Comparison of ENCODE assay signal across 8 cellular contexts in genomic region chr3:71304684-71305083, GRCh38.
DNase-seq lines count a peak whose midpoint lies in the region; ATAC-seq and TF ChIP-seq lines count a peak whose summit lies in the region.

No MANE protein-coding gene starts in this region.

- H3K9me2 ChIP-seq in hepatocyte (replicated peaks; ENCODE audit: insufficient read depth): no peaks in the 10 kb centered on the region

- H2AFZ ChIP-seq in hepatocyte: peak overlapping the region; percentile 63

- 10% methylated on average over 3 of the region's 3 CpGs for WGBS in hepatocyte (ENCODE audit: low lambda C conversion rate, missing lambda C conversion rate)

- peaks cover 4% of the 10 kb centered on the region for H3K27me3 Mint-ChIP-seq in activated naive CD8-positive, alpha-beta T cell treated with anti-CD3 and anti-CD28 coated beads for 36 hours

- peak overlapping the region; percentile 97 for H3K4me3 Mint-ChIP-seq in activated naive CD8-positive, alpha-beta T cell treated with anti-CD3 and anti-CD28 coated beads for 36 hours

- ATAC-seq in HG02571 (IDR thresholded peaks at IDR 0.05; ENCODE audit: unreplicated experiment) (no peak), HG02885 (IDR thresholded peaks at IDR 0.05; ENCODE audit: poor library complexity, unreplicated experiment) (no peak)

- H3K27me3 ChIP-seq in hepatocyte: no peaks in the 10 kb centered on the region
- no peaks in the 10 kb centered on the region for H3K27me3 ChIP-seq in rectal smooth muscle tissue (ENCODE audit: control insufficient read depth, insufficient read depth, low read length)
- H3K27me3 ChIP-seq in WERI-Rb-1 (ENCODE audit: insufficient read depth, low read depth, severe bottlenecking): no peaks in the 10 kb centered on the region

- peaks cover 65% of the 10 kb centered on the region for H3K4me1 Mint-ChIP-seq in activated naive CD8-positive, alpha-beta T cell treated with anti-CD3 and anti-CD28 coated beads for 36 hours

- peak overlapping the region; percentile 100 for H3K27ac Mint-ChIP-seq in activated naive CD8-positive, alpha-beta T cell treated with anti-CD3 and anti-CD28 coated beads for 36 hours

- peak overlapping the region; percentile 77 for H3K4me2 ChIP-seq in hepatocyte

- H3K27ac ChIP-seq in hepatocyte (peak overlapping the region; percentile 93), rectal smooth muscle tissue (ENCODE audit: low read depth, low read length) (peak overlapping the region; percentile 84), WERI-Rb-1 (no peak overlapping the region)

- H3K9me3 Mint-ChIP-seq in activated naive CD8-positive, alpha-beta T cell treated with anti-CD3 and anti-CD28 coated beads for 36 hours: no peaks in the 10 kb centered on the region

- peak; percentile 16 for DNase-seq in NCI-H146 treated with DMSO at 0.1 percent for 48 hours (lab: John Stamatoyannopoulos, UW; ENCODE audit: unreplicated experiment)
- DNase-seq in activated naive CD8-positive, alpha-beta T cell treated with anti-CD3 and anti-CD28 coated beads for 36 hours: no peak
- peak; percentile 63 for DNase-seq in hepatocyte (ENCODE audit: low spot score)
- no peak for DNase-seq in WERI-Rb-1
- DNase-seq in H4 (ENCODE audit: low spot score): no peak

- no peaks in the 10 kb centered on the region for H4K20me1 ChIP-seq in hepatocyte (ENCODE audit: insufficient read depth, poor library complexity, severe bottlenecking)

- H3K4me3 ChIP-seq in hepatocyte: peak overlapping the region; percentile 56
- peak overlapping the region; percentile 61 for H3K4me3 ChIP-seq in rectal smooth muscle tissue (ENCODE audit: low read length)
- H3K4me3 ChIP-seq in WERI-Rb-1 (ENCODE audit: low read depth, low read length): no peak overlapping the region

- H3K36me3 Mint-ChIP-seq in activated naive CD8-positive, alpha-beta T cell treated with anti-CD3 and anti-CD28 coated beads for 36 hours: peaks cover 48% of the 10 kb centered on the region

- H3K9me3 ChIP-seq in hepatocyte (ENCODE audit: low read depth): no peaks in the 10 kb centered on the region
- H3K9me3 ChIP-seq in WERI-Rb-1 (ENCODE audit: severe bottlenecking): no peaks in the 10 kb centered on the region

- H3K9ac ChIP-seq in rectal smooth muscle tissue (ENCODE audit: low read length): no peak overlapping the region

- H3K4me1 ChIP-seq in hepatocyte (ENCODE audit: insufficient read depth) (peaks cover 44% of the 10 kb centered on the region), rectal smooth muscle tissue (ENCODE audit: control insufficient read depth, insufficient read depth, low read length) (peaks cover 15% of the 10 kb centered on the region)

- H3K36me3 ChIP-seq in hepatocyte (replicated peaks; ENCODE audit: insufficient read depth, low read depth) (no peaks in the 10 kb centered on the region), rectal smooth muscle tissue (ENCODE audit: control insufficient read depth, insufficient read depth, low read length) (no peaks in the 10 kb centered on the region), WERI-Rb-1 (no peaks in the 10 kb centered on the region)

- TF ChIP-seq CTCF in hepatocyte (IDR thresholded peaks at IDR 0.05; ENCODE audit: poor library complexity) (peak; percentile 62), WERI-Rb-1 (IDR thresholded peaks at IDR 0.05; ENCODE audit: low read depth, low read length) (no peak)

- peaks cover 67% of the 10 kb centered on the region for H3K79me2 ChIP-seq in hepatocyte

Comparison
In these comparisons a context has a peak if more than half of its experiments do, and no peak if none do; other contexts are left out.
1. DNase-seq: peak in NCI-H146 treated with DMSO at 0.1 percent for 48 hours (single experiment) and hepatocyte (single experiment); none in activated naive CD8-positive, alpha-beta T cell treated with anti-CD3 and anti-CD28 coated beads for 36 hours (single experiment), WERI-Rb-1 (single experiment) and H4 (single experiment).